In genomic region chr16:29962344-29962994, GRCh38 we compare ENCODE assay signal across 8 cellular contexts. TPM values are rescaled to one million over a fixed set of nuclear protein-coding genes. Genes with fewer than 3 reads are reported as not detected.
DNase-seq lines count a peak whose midpoint lies in the region; ATAC-seq, FAIRE-seq and TF ChIP-seq lines count a peak whose summit lies in the region.

No MANE protein-coding gene starts in this region.

- TF ChIP-seq CTCF in CD14-positive monocyte (IDR thresholded peaks at IDR 0.05) = no peak
- TF ChIP-seq CTCF in astrocyte (IDR thresholded peaks at IDR 0.05; ENCODE audit: insufficient read depth, low read depth, low read length) = no peak

- H3K4me3 Mint-ChIP-seq in CD14-positive monocyte (peak overlapping the region; percentile 95 to 96), astrocyte (ENCODE audit: unreplicated experiment) (peak overlapping the region; percentile 93)

- H3K4me1 Mint-ChIP-seq in CD14-positive monocyte (peaks cover 18% of the 10 kb centered on the region), astrocyte (ENCODE audit: low read depth, unreplicated experiment) (peaks cover 11% of the 10 kb centered on the region)

- peaks cover 2 to 8% (median 2%) of the 10 kb centered on the region in 3 donors for H3K27me3 Mint-ChIP-seq in CD14-positive monocyte (ENCODE audit: low read depth in 3 of 3)
- no peaks in the 10 kb centered on the region for H3K27me3 Mint-ChIP-seq in astrocyte (ENCODE audit: low read depth, unreplicated experiment)

- FAIRE-seq in astrocyte (lab: Jason Lieb, UNC) (no peak), small intestine (lab: Jason Lieb, UNC) (no peak)

- no peak for DNase-seq in CD14-positive monocyte (ENCODE audit: low spot score)
- DNase-seq in astrocyte (ENCODE audit: low read depth) = peak; percentile 2
- DNase-seq in small intestine = peak; percentile 75
- no peak for DNase-seq in ureter (ENCODE audit: low spot score)

- no peaks in the 10 kb centered on the region for H3K79me2 ChIP-seq in astrocyte (ENCODE audit: insufficient read depth, low read length)

- H3K4me3 ChIP-seq in HUES64 (ENCODE audit: low read length) = peak overlapping the region; percentile 74
- H3K4me3 ChIP-seq in astrocyte (ENCODE audit: insufficient read depth, low read depth, low read length) = peak overlapping the region; percentile 75
- H3K4me3 ChIP-seq in iPS-18c (ENCODE audit: insufficient read depth, low read depth, low read length) = peak overlapping the region; percentile 84
- H3K4me3 ChIP-seq in small intestine (ENCODE audit: low read depth in 1 of 2, low read length in 2 of 2) = peak overlapping the region; percentile 69 to 85

- H3K27me3 ChIP-seq in HUES64 (ENCODE audit: insufficient read depth, low read length) (no peaks in the 10 kb centered on the region; the same call in 1 of the 2 replicates), astrocyte (ENCODE audit: insufficient read depth, low read length) (no peaks in the 10 kb centered on the region), small intestine (ENCODE audit: control insufficient read depth in 2 of 2, insufficient read depth in 2 of 2, low read length in 2 of 2) (no peaks in the 10 kb centered on the region)

- peak overlapping the region; percentile 66 for H2AFZ ChIP-seq in astrocyte (ENCODE audit: low read depth, low read length)

- H3K9ac ChIP-seq in HUES64 (ENCODE audit: low read depth, low read length) (peak overlapping the region; percentile 48), astrocyte (ENCODE audit: low read length) (peak overlapping the region; percentile 89)

- H3K36me3 ChIP-seq in HUES64 (ENCODE audit: insufficient read depth, low read length) (peaks cover 15% of the 10 kb centered on the region), astrocyte (ENCODE audit: insufficient read depth, low read length) (peaks cover 2% of the 10 kb centered on the region), small intestine (ENCODE audit: control insufficient read depth in 2 of 2, insufficient read depth in 2 of 2, low read length in 2 of 2) (no peaks in the 10 kb centered on the region)

- H3K36me3 Mint-ChIP-seq in CD14-positive monocyte (peaks cover 13 to 24% of the 10 kb centered on the region in 2 donors), astrocyte (ENCODE audit: low read depth, unreplicated experiment) (peaks cover 11% of the 10 kb centered on the region)

- intact Hi-C loops in CD14-positive monocyte (cut with micrococcal nuclease) = loop anchor here (5.0 kb wide), 1 partner anchor 35 kb away; the partner anchor contains the start of gene KCTD13 (in 2 of the 2)

- peaks cover 10% of the 10 kb centered on the region; the same call in 1 of the 2 replicates for H3K4me1 ChIP-seq in HUES64 (ENCODE audit: insufficient read depth, low read length)
- peaks cover 13% of the 10 kb centered on the region for H3K4me1 ChIP-seq in astrocyte (ENCODE audit: insufficient read depth, low read length)
- H3K4me1 ChIP-seq in small intestine (ENCODE audit: control insufficient read depth in 2 of 2, insufficient read depth in 1 of 2, low read depth in 1 of 2, low read length in 1 of 2) = peaks cover 0 to 2% of the 10 kb centered on the region in 2 donors

- 24% methylated on average over 18 of the region's 18 CpGs for WGBS in HUES64
- WGBS in small intestine, 3 donors = 3 to 5% (median 5%) methylated on average over 16 to 18 of the region's 18 CpGs

- ATAC-seq in GM19452 (IDR thresholded peaks at IDR 0.05; ENCODE audit: unreplicated experiment) = no peak
- no peak for ATAC-seq in HG02763 (IDR thresholded peaks at IDR 0.05; ENCODE audit: unreplicated experiment)

- no peaks in the 10 kb centered on the region for H4K20me1 ChIP-seq in astrocyte (ENCODE audit: insufficient read depth, low read length)

- H3K27ac ChIP-seq in HUES64 (ENCODE audit: low read depth, low read length) (no peak overlapping the region), astrocyte (ENCODE audit: low read depth, low read length) (peak overlapping the region; percentile 81), small intestine (ENCODE audit: low read depth in 1 of 2, low read length in 1 of 2) (peak overlapping the region; percentile 97 to 99)

- H3K9me3 ChIP-seq in HUES64 (ENCODE audit: insufficient read depth, low read depth, low read length) (no peaks in the 10 kb centered on the region), astrocyte (ENCODE audit: insufficient read depth, low read depth, low read length) (no peaks in the 10 kb centered on the region), iPS-18c (ENCODE audit: control insufficient read depth, insufficient read depth, low read length) (no peaks in the 10 kb centered on the region), small intestine (ENCODE audit: control insufficient read depth, low read depth) (no peaks in the 10 kb centered on the region)

- H3K9me3 Mint-ChIP-seq in CD14-positive monocyte (no peaks in the 10 kb centered on the region), astrocyte (ENCODE audit: unreplicated experiment) (no peaks in the 10 kb centered on the region)

- H3K27ac Mint-ChIP-seq in CD14-positive monocyte = peak overlapping the region; percentile 88 to 98 (median 96)
- H3K27ac Mint-ChIP-seq in astrocyte (ENCODE audit: unreplicated experiment) = peak overlapping the region; percentile 97

- H3K4me2 ChIP-seq in astrocyte (ENCODE audit: low read length) = peak overlapping the region; percentile 99

RNA-seq across cellular contexts. Expression of gene TMEM219, which starts 0.6 kb away (rescaled TPM):
- polyA plus RNA-seq in CD14-positive monocyte (100 to 1,000 TPM; 227 to 265 TPM), small intestine (100 to 1,000 TPM; 170 to 334 (median 314) TPM)
- polyA plus RNA-seq in HUES64 (2013, experiment 1 of 2) = 61.8 TPM
- polyA plus RNA-seq in HUES64 (2013, experiment 2 of 2) = 82.6 TPM
- total RNA-seq in astrocyte (96.6 and 104 TPM in 2 replicates), ureter (131 TPM)

RNA-seq across cellular contexts. Expression of gene TAOK2, which starts 11.2 kb away (rescaled TPM):
- 1 to 10 TPM; 1.1 to 2.3 TPM for polyA plus RNA-seq in CD14-positive monocyte
- polyA plus RNA-seq in HUES64 (2013, experiment 1 of 2) = 21.2 TPM
- 21.2 TPM for polyA plus RNA-seq in HUES64 (2013, experiment 2 of 2)
- total RNA-seq in astrocyte = 55.2 and 55.9 TPM in 2 replicates
- polyA plus RNA-seq in small intestine = 10 to 100 TPM; 21.6 to 30.0 (median 28.0) TPM
- total RNA-seq in ureter = 45.1 TPM

RNA-seq across cellular contexts. Expression of gene HIRIP3, which starts 32.9 kb away (rescaled TPM):
- polyA plus RNA-seq in CD14-positive monocyte (1 to 10 TPM; 3.3 to 4.8 TPM), small intestine (10 to 100 TPM; 14.6 to 15.2 (median 15.0) TPM)
- 14.5 TPM for polyA plus RNA-seq in HUES64 (2013, experiment 1 of 2)
- 14.4 TPM for polyA plus RNA-seq in HUES64 (2013, experiment 2 of 2)
- total RNA-seq in astrocyte (4.3 and 5.0 TPM in 2 replicates), ureter (11.2 TPM)

RNA-seq across cellular contexts. Expression of gene INO80E, which starts 33.6 kb away (rescaled TPM):
- polyA plus RNA-seq in CD14-positive monocyte = 1 to 10 TPM; 2.8 to 3.5 TPM
- 87.9 TPM for polyA plus RNA-seq in HUES64 (2013, experiment 1 of 2)
- 90.7 TPM for polyA plus RNA-seq in HUES64 (2013, experiment 2 of 2)
- 58.5 and 64.8 TPM in 2 replicates for total RNA-seq in astrocyte
- 10 to 100 TPM; 49.2 to 80.4 (median 55.1) TPM for polyA plus RNA-seq in small intestine
- total RNA-seq in ureter = 88.5 TPM

RNA-seq across cellular contexts. Expression of gene KCTD13, which starts 36.4 kb away (rescaled TPM):
- polyA plus RNA-seq in CD14-positive monocyte = 1 to 10 TPM; 4.0 to 4.7 TPM
- polyA plus RNA-seq in HUES64 (2013, experiment 1 of 2) = 6.3 TPM
- polyA plus RNA-seq in HUES64 (2013, experiment 2 of 2) = 8.6 TPM
- total RNA-seq in astrocyte = 25.1 and 27.1 TPM in 2 replicates
- 10 to 100 TPM; 10.8 to 17.4 (median 14.3) TPM for polyA plus RNA-seq in small intestine
- 33.6 TPM for total RNA-seq in ureter

Comparison
In these comparisons a context has a peak if more than half of its experiments do, and no peak if none do; other contexts are left out.
1. DNase-seq: peak in astrocyte (single experiment) and small intestine (single experiment); none in CD14-positive monocyte (single experiment) and ureter (single experiment).
2. Peak in every context shown above with its lines, with median percentiles within 50 percentile points of each other: H3K4me3 ChIP-seq.